8 cellular contexts compared by ENCODE assay signal in the genomic region with DNA sequence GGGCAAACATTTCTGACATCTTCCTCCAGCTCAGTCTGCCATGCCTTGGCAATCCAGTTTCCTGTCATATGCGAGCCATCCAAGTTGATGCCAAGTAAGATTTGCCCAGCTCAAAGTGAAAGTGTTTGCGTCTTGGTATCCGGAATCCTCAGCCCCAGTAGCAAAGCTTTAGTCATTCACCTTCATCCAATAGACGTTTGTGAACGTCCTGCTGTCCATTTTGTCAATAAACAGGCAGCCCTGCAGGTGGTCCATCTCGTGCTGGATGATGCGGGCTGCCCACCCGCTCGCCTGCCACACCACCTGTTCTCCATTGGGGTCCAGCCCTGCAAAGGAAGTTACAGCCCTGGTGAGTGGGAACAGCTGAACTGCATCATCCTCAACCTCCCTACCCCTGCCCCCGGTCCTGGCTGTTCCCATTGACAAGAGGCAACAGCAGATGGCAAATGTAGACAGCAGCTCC. TPM values are rescaled to one million over a fixed set of nuclear protein-coding genes. Genes with fewer than 3 reads are reported as not detected.
DNase-seq lines count a peak whose midpoint lies in the region; ATAC-seq and TF ChIP-seq lines count a peak whose summit lies in the region.

No MANE protein-coding gene starts in this region.

- no peaks in the 10 kb centered on the region for H3K27me3 Mint-ChIP-seq in central memory CD8-positive, alpha-beta T cell

- H3K36me3 ChIP-seq in DND-41 (ENCODE audit: insufficient read depth, low read length) (peaks cover 70% of the 10 kb centered on the region), neuron (ENCODE audit: insufficient read depth, low read length) (peaks cover 69% of the 10 kb centered on the region), vagina (peaks cover 0 to 27% of the 10 kb centered on the region in 2 donors)

- H3K79me2 ChIP-seq in DND-41 (ENCODE audit: insufficient read depth, low read length): peaks cover 77% of the 10 kb centered on the region

- peak overlapping the region; percentile 78 for H3K4me3 Mint-ChIP-seq in central memory CD8-positive, alpha-beta T cell

- H3K9ac ChIP-seq in DND-41 (ENCODE audit: low read depth, low read length): peak overlapping the region; percentile 96

- H4K20me1 ChIP-seq in DND-41 (ENCODE audit: insufficient read depth, low read length): peaks cover 55% of the 10 kb centered on the region

- peak overlapping the region; percentile 94 for H3K4me2 ChIP-seq in DND-41 (ENCODE audit: insufficient read depth, low read length)

- H2AFZ ChIP-seq in DND-41 (ENCODE audit: low read depth, low read length) (no peak overlapping the region), neuron (ENCODE audit: low read depth, low read length) (no peak overlapping the region)

- no peaks in the 10 kb centered on the region for H3K9me3 Mint-ChIP-seq in central memory CD8-positive, alpha-beta T cell

- no peaks in the 10 kb centered on the region for H3K9me3 ChIP-seq in DND-41 (ENCODE audit: insufficient read depth, low read length, severe bottlenecking)
- no peaks in the 10 kb centered on the region for H3K9me3 ChIP-seq in neuron (ENCODE audit: low read length)
- H3K9me3 ChIP-seq in vagina: no peaks in the 10 kb centered on the region

- TF ChIP-seq CTCF in DND-41 (IDR thresholded peaks at IDR 0.05; ENCODE audit: borderline replicate concordance, extremely low read depth, low read length, poor library complexity, severe bottlenecking): no peak
- no peak for TF ChIP-seq CTCF in vagina (IDR thresholded peaks at IDR 0.05)

- no peak overlapping the region for H3K27ac Mint-ChIP-seq in central memory CD8-positive, alpha-beta T cell (ENCODE audit: low read depth)

- ATAC-seq in DND-41 (ENCODE audit: insufficient read depth, low read depth) (no peak), HG02763 (IDR thresholded peaks at IDR 0.05; ENCODE audit: unreplicated experiment) (no peak), GM18867 (IDR thresholded peaks at IDR 0.05; ENCODE audit: unreplicated experiment) (no peak)
- ATAC-seq in central memory CD8-positive, alpha-beta T cell (replicated peaks; ENCODE audit: extremely low read depth, poor library complexity, severe bottlenecking): no peak

- intact Hi-C loops in vagina (cut with DNase I): no loop called here

- no peak for TF ChIP-seq POLR2A in vagina (IDR thresholded peaks at IDR 0.05)

- H3K27ac ChIP-seq in DND-41 (ENCODE audit: low read length) (peak overlapping the region; percentile 93), vagina (no peak overlapping the region)

- H3K4me1 Mint-ChIP-seq in central memory CD8-positive, alpha-beta T cell: peaks cover 32% of the 10 kb centered on the region

- peak overlapping the region; percentile 65 to 89; a peak in 3 of 4 replicates for H3K4me3 ChIP-seq in DND-41 (ENCODE audit: low read depth in 1 of 2, low read length in 2 of 2)
- peak overlapping the region; percentile 76 for H3K4me3 ChIP-seq in neuron (ENCODE audit: low read length)
- H3K4me3 ChIP-seq in vagina: peak overlapping the region in 1 of 2 donors; percentile 94

- H3K4me1 ChIP-seq in DND-41 (ENCODE audit: insufficient read depth, low read length): peaks cover 60% of the 10 kb centered on the region
- H3K4me1 ChIP-seq in neuron (ENCODE audit: insufficient read depth, low read length): peaks cover 20% of the 10 kb centered on the region
- H3K4me1 ChIP-seq in vagina: peaks cover 70% of the 10 kb centered on the region

- H3K36me3 Mint-ChIP-seq in central memory CD8-positive, alpha-beta T cell (ENCODE audit: insufficient read depth): peaks cover 28% of the 10 kb centered on the region

- DNase-seq in DND-41 (peak; percentile 34), NCI-H460 (ENCODE audit: extremely low read depth, low read depth) (peak; percentile 26), SHP77 (lab: John Stamatoyannopoulos, UW) (no peak), vagina (ENCODE audit: extremely low spot score in 2 of 2) (no peak)
- no peak for DNase-seq in central memory CD8-positive, alpha-beta T cell (ENCODE audit: low spot score in 2 of 2)

- H3K27me3 ChIP-seq in DND-41 (ENCODE audit: insufficient read depth, low read length, poor library complexity) (no peaks in the 10 kb centered on the region), neuron (ENCODE audit: insufficient read depth, low read length) (no peaks in the 10 kb centered on the region), vagina (no peaks in the 10 kb centered on the region)

RNA-seq across cellular contexts. Expression of gene PDF, which starts 1.5 kb away (rescaled TPM):
- total RNA-seq in NCI-H460 (2014; rRNA removed; shearing (Covaris generic)): 10.1 and 13.5 TPM in 2 replicates
- polyA plus RNA-seq in NCI-H460 (2014; cell fraction: nucleus; rRNA removed): 44.6 and 46.1 TPM in 2 replicates
- total RNA-seq in vagina: 44.9 TPM

RNA-seq across cellular contexts. Expression of gene COG8, which starts 10.5 kb away (rescaled TPM):
- 28.2 and 30.4 TPM in 2 replicates for total RNA-seq in NCI-H460 (2014; rRNA removed; shearing (Covaris generic))
- 34.8 and 36.8 TPM in 2 replicates for polyA plus RNA-seq in NCI-H460 (2014; cell fraction: nucleus; rRNA removed)
- 46.2 TPM for total RNA-seq in vagina

RNA-seq across cellular contexts. Expression of gene NIP7, which starts 10.7 kb away (rescaled TPM):
- total RNA-seq in NCI-H460 (2014; rRNA removed; shearing (Covaris generic)): 27.1 and 32.6 TPM in 2 replicates
- polyA plus RNA-seq in NCI-H460 (2014; cell fraction: nucleus; rRNA removed): 16.1 and 21.4 TPM in 2 replicates
- 15.2 TPM for total RNA-seq in vagina

RNA-seq across cellular contexts. Expression of gene VPS4A, which starts 17.7 kb away (rescaled TPM):
- 28.4 and 31.0 TPM in 2 replicates for total RNA-seq in NCI-H460 (2014; rRNA removed; shearing (Covaris generic))
- 39.1 and 43.1 TPM in 2 replicates for polyA plus RNA-seq in NCI-H460 (2014; cell fraction: nucleus; rRNA removed)
- total RNA-seq in vagina: 27.7 TPM

RNA-seq across cellular contexts. Expression of gene TMED6, which starts 22.7 kb away (rescaled TPM):
- 0.82 TPM in 1 of 2 replicates, not detected in the other for total RNA-seq in NCI-H460 (2014; rRNA removed; shearing (Covaris generic))
- polyA plus RNA-seq in NCI-H460 (2014; cell fraction: nucleus; rRNA removed): not detected in 2 replicates
- not detected for total RNA-seq in vagina

Comparison
In these comparisons a context has a peak if more than half of its experiments do, and no peak if none do; other contexts are left out.
1. DNase-seq: peak in DND-41 (single experiment) and NCI-H460 (single experiment); none in central memory CD8-positive, alpha-beta T cell (0 of 2), SHP77 (0 of 2) and vagina (0 of 2).